In the genomic region with DNA sequence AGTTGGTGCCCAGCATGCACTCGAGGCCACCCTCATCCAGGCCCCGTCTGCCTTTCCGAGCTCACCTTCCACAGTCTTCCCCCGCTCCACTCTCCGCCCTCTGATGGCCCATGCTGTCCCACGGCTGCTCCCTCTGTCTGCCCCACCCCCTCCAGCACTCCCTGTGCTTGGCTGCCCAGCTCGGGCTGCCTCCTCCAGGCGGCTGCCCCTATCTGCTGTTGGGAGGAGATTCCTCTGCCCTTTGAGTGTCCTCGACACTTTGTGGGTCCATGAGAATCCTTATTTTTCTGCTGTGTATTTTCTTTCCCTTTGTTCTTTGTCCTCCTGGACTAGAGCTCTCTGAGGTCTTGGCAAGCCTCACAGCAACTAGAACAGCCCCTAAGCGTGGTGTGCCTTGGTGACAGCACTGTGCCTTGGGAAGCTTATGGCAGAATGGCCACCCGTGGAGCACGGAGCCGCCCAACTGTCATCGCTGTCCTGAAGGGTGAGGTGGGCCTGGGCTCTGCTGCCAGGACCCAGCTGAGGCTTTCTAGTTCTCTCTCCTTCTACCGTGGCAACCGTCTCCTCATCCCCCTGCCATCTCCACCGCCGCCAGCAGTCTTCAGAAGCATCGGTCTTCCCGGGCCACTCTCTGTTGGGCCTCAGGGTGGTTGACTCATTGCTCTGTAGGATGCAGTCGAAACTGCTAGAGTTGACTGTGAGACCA, we compare ENCODE assay signal across 12 cellular contexts. TPM values are rescaled to one million over a fixed set of nuclear protein-coding genes. Genes with fewer than 3 reads are reported as not detected.
DNase-seq lines count a peak whose midpoint lies in the region; ATAC-seq and TF ChIP-seq lines count a peak whose summit lies in the region.
"Had no signal": no experiment of that assay in that cellular context is flagged by ENCODE, and none has a peak within 500 bp of the region (broad histone marks: within the 10 kb centered on the region; RNA-seq: fewer than 3 reads in every experiment).

No MANE protein-coding gene starts in this region.

- peaks cover 85 to 96% (median 90%) of the 10 kb centered on the region in 11 experiments for H4K20me1 ChIP-seq in BLaER1 treated with 17β-estradiol and CSF1 and Interleukin-3, amounts not matched to agents 10 nM and 100 nM

- peaks cover 34 to 59% (median 43%) of the 10 kb centered on the region in 3 donors for H3K4me1 Mint-ChIP-seq in naive B cell

- H3K4me3 ChIP-seq in BLaER1 treated with 17β-estradiol and CSF1 and Interleukin-3, amounts not matched to agents 10 nM and 100 nM, result no peak overlapping the region
- no peak overlapping the region for H3K4me3 ChIP-seq in SK-N-MC
- peak overlapping the region in 35 of 59 donors; percentile 2 to 40 (median 22) for H3K4me3 ChIP-seq in dorsolateral prefrontal cortex
- no peak overlapping the region for H3K4me3 ChIP-seq in BE2C (ENCODE audit: low read depth, low read length)
- H3K4me3 ChIP-seq: thoracic aorta had no signal

- intact Hi-C loops in dorsolateral prefrontal cortex (cut with DNase I), result no loop called here

- H3K9me3 ChIP-seq in BLaER1 treated with 17β-estradiol and CSF1 and Interleukin-3, amounts not matched to agents 10 nM and 100 nM (replicated peaks in 1 of 11), result no peaks in the 10 kb centered on the region
- no peaks in the 10 kb centered on the region for H3K9me3 ChIP-seq in SK-N-MC (ENCODE audit: low read depth, low read length)
- no peaks in the 10 kb centered on the region for H3K9me3 ChIP-seq in BE2C
- H3K9me3 ChIP-seq: thoracic aorta had no signal

- H3K4me3 Mint-ChIP-seq in naive B cell, result peak overlapping the region in 1 of 8 donors; percentile 59

- TF ChIP-seq CTCF in dorsolateral prefrontal cortex (IDR thresholded peaks at IDR 0.05 in 54 of 56, conservative IDR thresholded peaks at IDR 0.05 in 2 of 56; ENCODE audit: low read depth in 1 of 56, partially characterized antibody in 56 of 56), result peak in 9 of 56 donors; percentile 4 to 23 (median 10)
- no peak for TF ChIP-seq CTCF in BE2C (IDR thresholded peaks at IDR 0.05; ENCODE audit: low read depth, low read length)
- TF ChIP-seq CTCF in GM10266 (IDR thresholded peaks at IDR 0.05; ENCODE audit: control insufficient read depth, insufficient read depth, low read depth, missing control alignments), result no peak

- DNase-seq in SK-N-MC (ENCODE audit: low read depth, low spot score) (no peak), dorsolateral prefrontal cortex (peak in 2 of 10 donors; percentile 56 to 68), naive B cell (no peak), BE2C (no peak), GM10266 (ENCODE audit: extremely low spot score) (no peak)

- no peak for ATAC-seq in naive B cell (ENCODE audit: low read depth in 2 of 2)
- no peak for ATAC-seq in HG02852 (IDR thresholded peaks at IDR 0.05; ENCODE audit: unreplicated experiment)
- no peak for ATAC-seq in HG02588 (IDR thresholded peaks at IDR 0.05; ENCODE audit: unreplicated experiment)

- H3K27ac ChIP-seq in BLaER1 treated with 17β-estradiol and CSF1 and Interleukin-3, amounts not matched to agents 10 nM and 100 nM, result peak overlapping the region in 4 of 11 experiments; percentile 7 to 43 (median 32); a peak in 2 of 22 replicates
- peak overlapping the region; percentile 45; the same call in 1 of the 2 replicates for H3K27ac ChIP-seq in SK-N-MC
- peak overlapping the region in 58 of 59 donors; percentile 18 to 88 (median 80) for H3K27ac ChIP-seq in dorsolateral prefrontal cortex
- H3K27ac ChIP-seq: epithelial cell of prostate, thoracic aorta had no signal

- H3K36me3 ChIP-seq in BLaER1 treated with 17β-estradiol and CSF1 and Interleukin-3, amounts not matched to agents 10 nM and 100 nM, result peaks cover 45 to 88% (median 79%) of the 10 kb centered on the region in 11 experiments
- H3K36me3 ChIP-seq in SK-N-MC (ENCODE audit: insufficient read depth, low read length) (peaks cover 62% of the 10 kb centered on the region), BE2C (peaks cover 84% of the 10 kb centered on the region)

- H3K4me1 ChIP-seq in BLaER1 treated with 17β-estradiol and CSF1 and Interleukin-3, amounts not matched to agents 10 nM and 100 nM, result peaks cover 57 to 82% (median 74%) of the 10 kb centered on the region in 10 experiments
- peaks cover 4% of the 10 kb centered on the region for H3K4me1 ChIP-seq in BE2C

- H3K27me3 ChIP-seq in BLaER1 treated with 17β-estradiol and CSF1 and Interleukin-3, amounts not matched to agents 10 nM and 100 nM, result no peaks in the 10 kb centered on the region
- no peaks in the 10 kb centered on the region for H3K27me3 ChIP-seq in dorsolateral prefrontal cortex
- no peaks in the 10 kb centered on the region for H3K27me3 ChIP-seq in BE2C

- no peaks in the 10 kb centered on the region for H3K9me3 Mint-ChIP-seq in naive B cell

- peak overlapping the region; percentile 2 to 56 (median 37); a peak in 14 of 22 replicates for H3K9ac ChIP-seq in BLaER1 treated with 17β-estradiol and CSF1 and Interleukin-3, amounts not matched to agents 10 nM and 100 nM
- no peak overlapping the region for H3K9ac ChIP-seq in SK-N-MC (ENCODE audit: insufficient read length)

- H3K27me3 Mint-ChIP-seq in naive B cell, result no peaks in the 10 kb centered on the region

- peak overlapping the region in 4 of 6 donors; percentile 69 to 84 (median 75) for H3K27ac Mint-ChIP-seq in naive B cell

- H3K36me3 Mint-ChIP-seq in naive B cell, result peaks cover 0 to 6% of the 10 kb centered on the region in 2 donors

- peak overlapping the region; percentile 44 to 100 (median 92) for H3K4me2 ChIP-seq in BLaER1 treated with 17β-estradiol and CSF1 and Interleukin-3, amounts not matched to agents 10 nM and 100 nM

RNA-seq across cellular contexts. Expression of a gene that starts 5.2 kb away (rescaled TPM):
- 10 to 100 TPM; 22.2 to 45.4 (median 32.9) TPM for total RNA-seq in dorsolateral prefrontal cortex
- polyA plus RNA-seq in naive B cell (ENCODE audit: low read depth in 6 of 6), result 10 to 100 TPM; 30.3 to 57.7 (median 35.4) TPM
- polyA plus RNA-seq in BE2C (2012; ENCODE audit: insufficient read depth, insufficient read length, low read depth), result 227 TPM

RNA-seq across cellular contexts. Expression of a gene that starts 10.2 kb away (rescaled TPM):
- 1 to 10 TPM in 55 of 120 experiments, under 1 TPM in 47, not detected in 18; 0.18 to 3.1 (median 1.0) TPM for total RNA-seq in dorsolateral prefrontal cortex
- not detected for polyA plus RNA-seq in naive B cell (ENCODE audit: low read depth in 6 of 6)
- not detected for polyA plus RNA-seq in BE2C (2012; ENCODE audit: insufficient read depth, insufficient read length, low read depth)
- total RNA-seq: lung microvascular endothelial cell, SK-MEL-5, thoracic aorta had no signal

RNA-seq across cellular contexts. Expression of a gene that starts 10.8 kb away (rescaled TPM):
- 10 to 100 TPM; 20.5 to 43.2 (median 32.5) TPM for total RNA-seq in dorsolateral prefrontal cortex
- polyA plus RNA-seq in naive B cell (ENCODE audit: low read depth in 6 of 6), result 10 to 100 TPM; 13.3 to 23.4 (median 16.5) TPM
- polyA plus RNA-seq in BE2C (2012; ENCODE audit: insufficient read depth, insufficient read length, low read depth), result 87.7 TPM

RNA-seq across cellular contexts. Expression of a gene that starts 34.3 kb away (rescaled TPM):
- 1 to 10 TPM in 4 of 120 experiments, under 1 TPM in 37, not detected in 79; 0.33 to 1.6 (median 0.47) TPM for total RNA-seq in dorsolateral prefrontal cortex
- polyA plus RNA-seq in naive B cell (ENCODE audit: low read depth in 6 of 6), result not detected
- polyA plus RNA-seq in BE2C (2012; ENCODE audit: insufficient read depth, insufficient read length, low read depth), result not detected

Comparison
In these comparisons a context has a peak if more than half of its experiments do, and no peak if none do; other contexts are left out.
1. H3K4me3 ChIP-seq: peak in dorsolateral prefrontal cortex (35 of 59); none in BLaER1 treated with 17β-estradiol and CSF1 and Interleukin-3, amounts not matched to agents 10 nM and 100 nM (0 of 10), SK-N-MC (single experiment) and BE2C (single experiment).